ENCODE assay signal across 9 cellular contexts in genomic region chr2:118169359-118170005, GRCh38.
A peak's percentile ranks its signal among the peaks of the same experiment; 100 is the strongest.
DNase-seq lines count a peak whose midpoint lies in the region; ATAC-seq and TF ChIP-seq lines count a peak whose summit lies in the region.
"Had no signal": no experiment of that assay in that cellular context is flagged by ENCODE, and none has a peak within 500 bp of the region (broad histone marks: within the 10 kb centered on the region; RNA-seq: fewer than 3 reads in every experiment).

No MANE protein-coding gene starts in this region.

- H3K4me3 Mint-ChIP-seq in endothelial cell (ENCODE audit: unreplicated experiment), result no peak overlapping the region

- TF ChIP-seq CTCF in upper lobe of left lung (IDR thresholded peaks at IDR 0.05) (no peak), endothelial cell (IDR thresholded peaks at IDR 0.05; ENCODE audit: unreplicated experiment) (no peak)

- H3K4me1 ChIP-seq in upper lobe of left lung, result peaks cover 0 to 11% (median 9%) of the 10 kb centered on the region in 4 donors
- H3K4me1 ChIP-seq: BLaER1 had no signal

- WGBS in upper lobe of left lung, 2 donors, result 24 to 38% methylated on average over 4 to 6 of the region's 6 CpGs

- peak; percentile 14 for DNase-seq in activated naive CD4-positive, alpha-beta T cell treated with Interleukin-2 at 50 U/mL for 16 hours
- DNase-seq in activated naive CD4-positive, alpha-beta T cell (lab: John Stamatoyannopoulos, UW), result no peak
- DNase-seq in NOMO-1 (lab: John Stamatoyannopoulos, UW; ENCODE audit: unreplicated experiment in 2 of 2) (peak; percentile 21 to 57), epithelial cell of prostate (ENCODE audit: low read depth, low spot score) (no peak), upper lobe of left lung (peak; percentile 15 to 49), endothelial cell (ENCODE audit: low spot score) (no peak), NCI-H2107 (lab: John Stamatoyannopoulos, UW) (no peak), NCI-H2227 (lab: John Stamatoyannopoulos, UW; ENCODE audit: unreplicated experiment) (no peak)

- no peaks in the 10 kb centered on the region for H3K9me3 ChIP-seq in upper lobe of left lung

- TF ChIP-seq POLR2A in upper lobe of left lung (IDR thresholded peaks at IDR 0.05), result no peak

- H3K36me3 Mint-ChIP-seq in endothelial cell (ENCODE audit: low read depth, unreplicated experiment), result no peaks in the 10 kb centered on the region

- ATAC-seq in upper lobe of left lung (ENCODE audit: low FRiP score in 2 of 2), result peak in 1 of 2 donors; percentile 85

- no peaks in the 10 kb centered on the region for H3K27me3 Mint-ChIP-seq in endothelial cell (ENCODE audit: unreplicated experiment)

- no peaks in the 10 kb centered on the region for H3K36me3 ChIP-seq in upper lobe of left lung
- H3K36me3 ChIP-seq: BLaER1 had no signal

- H3K27ac ChIP-seq in epithelial cell of prostate, result peak overlapping the region; percentile 48
- H3K27ac ChIP-seq in upper lobe of left lung, result no peak overlapping the region
- H3K27ac ChIP-seq: BLaER1 had no signal

- H3K4me1 Mint-ChIP-seq in endothelial cell (ENCODE audit: unreplicated experiment), result no peaks in the 10 kb centered on the region

- no peaks in the 10 kb centered on the region for H3K27me3 ChIP-seq in upper lobe of left lung
- H3K27me3 ChIP-seq: BLaER1 had no signal

- no peak overlapping the region for H3K4me3 ChIP-seq in upper lobe of left lung
- H3K4me3 ChIP-seq: BLaER1 had no signal

- TF ChIP-seq EP300 in upper lobe of left lung (IDR thresholded peaks at IDR 0.05), result no peak

- H3K9me3 Mint-ChIP-seq in endothelial cell (ENCODE audit: unreplicated experiment), result no peaks in the 10 kb centered on the region

- no peak overlapping the region for H3K27ac Mint-ChIP-seq in endothelial cell (ENCODE audit: unreplicated experiment)

Comparison
In these comparisons a context has a peak if more than half of its experiments do, and no peak if none do; other contexts are left out.
1. DNase-seq: peak in activated naive CD4-positive, alpha-beta T cell treated with Interleukin-2 at 50 U/mL for 16 hours (single experiment), NOMO-1 (2 of 2) and upper lobe of left lung (2 of 2); none in activated naive CD4-positive, alpha-beta T cell (0 of 4), epithelial cell of prostate (single experiment), endothelial cell (single experiment), NCI-H2107 (single experiment) and NCI-H2227 (single experiment).